24 cellular contexts compared by ENCODE assay signal in genomic region chr16:86969716-86970115, GRCh38.
"Had no signal": no experiment of that assay in that cellular context is flagged by ENCODE, and none has a peak within 500 bp of the region (broad histone marks: within the 10 kb centered on the region; RNA-seq: fewer than 3 reads in every experiment).

No MANE protein-coding gene starts in this region.

- H3K27ac ChIP-seq: colonic mucosa, epithelial cell of prostate, esophagus muscularis mucosa, foreskin keratinocyte, gastroesophageal sphincter, heart left ventricle had no signal

- FAIRE-seq: endometrium, frontal cortex had no signal

- H3K36me3 ChIP-seq: colonic mucosa, esophagus muscularis mucosa, gastroesophageal sphincter, heart left ventricle, left lung had no signal

- H3K9me3 ChIP-seq: colonic mucosa, left lung had no signal

- H3K27me3 ChIP-seq: colonic mucosa, foreskin keratinocyte, heart left ventricle had no signal

- H3K4me3 ChIP-seq: colonic mucosa, esophagus muscularis mucosa, gastroesophageal sphincter, heart left ventricle, left lung, lung had no signal

- DNase-seq: cerebellar nuclear complex; colonic mucosa; cortex of kidney; effector CD8-positive, alpha-beta T cell; effector memory CD8-positive, alpha-beta T cell; endodermal cell; erythroblast; foreskin keratinocyte; heart left ventricle; hypothalamus; immature natural killer cell; islet precursor cell; left cardiac atrium; left lung; left ventricle myocardium superior; mammary epithelial cell; mesendoderm; midbrain had no signal

- H3K4me1 ChIP-seq: colonic mucosa, esophagus muscularis mucosa, foreskin keratinocyte, gastroesophageal sphincter, left lung had no signal

- ATAC-seq: effector memory CD8-positive, alpha-beta T cell; foreskin keratinocyte; gastroesophageal sphincter; left cardiac atrium; left lung had no signal
